In genomic region chr19:13156968-13157882, GRCh38 we compare ENCODE assay signal across 9 cellular contexts. TPM values are rescaled to one million over a fixed set of nuclear protein-coding genes. Genes with fewer than 3 reads are reported as not detected.
DNase-seq lines count a peak whose midpoint lies in the region; ATAC-seq, FAIRE-seq and TF ChIP-seq lines count a peak whose summit lies in the region.
"Had no signal": no experiment of that assay in that cellular context is flagged by ENCODE, and none has a peak within 500 bp of the region (broad histone marks: within the 10 kb centered on the region; RNA-seq: fewer than 3 reads in every experiment).

No MANE protein-coding gene starts in this region.

- peak overlapping the region; percentile 94 for H3K27ac ChIP-seq in effector memory CD4-positive, alpha-beta T cell (ENCODE audit: insufficient read depth, low read length, poor library complexity, severe bottlenecking)
- peak overlapping the region; percentile 15 to 100 (median 96) for H3K27ac ChIP-seq in sigmoid colon
- no peak overlapping the region for H3K27ac ChIP-seq in kidney (ENCODE audit: low read depth in 2 of 2, low read length in 2 of 2)

- no peaks in the 10 kb centered on the region for H3K27me3 Mint-ChIP-seq in activated CD4-positive, alpha-beta T cell treated with anti-CD3 and anti-CD28 coated beads for 36 hours

- H3K4me1 Mint-ChIP-seq in activated CD4-positive, alpha-beta T cell treated with anti-CD3 and anti-CD28 coated beads for 36 hours, result peaks cover 36% of the 10 kb centered on the region

- H3K9me3 Mint-ChIP-seq in activated CD4-positive, alpha-beta T cell treated with anti-CD3 and anti-CD28 coated beads for 36 hours (ENCODE audit: low read depth), result no peaks in the 10 kb centered on the region

- H3K36me3 ChIP-seq in effector memory CD4-positive, alpha-beta T cell (ENCODE audit: control insufficient read depth, insufficient read depth, low read length), result peaks cover 15% of the 10 kb centered on the region
- H3K36me3 ChIP-seq in sigmoid colon, result no peaks in the 10 kb centered on the region
- no peaks in the 10 kb centered on the region for H3K36me3 ChIP-seq in kidney (ENCODE audit: control insufficient read depth in 1 of 2, insufficient read depth in 2 of 2, low read length in 2 of 2)

- no peaks in the 10 kb centered on the region for H3K9me3 ChIP-seq in effector memory CD4-positive, alpha-beta T cell (ENCODE audit: control insufficient read depth, low read length)
- H3K9me3 ChIP-seq in sigmoid colon, result no peaks in the 10 kb centered on the region
- H3K9me3 ChIP-seq in kidney (ENCODE audit: control insufficient read depth in 1 of 2, low read length in 2 of 2), result no peaks in the 10 kb centered on the region

- no peak for TF ChIP-seq POLR2A in sigmoid colon (IDR thresholded peaks at IDR 0.05)

- peak; percentile 51 for DNase-seq in activated CD4-positive, alpha-beta T cell treated with anti-CD3 and anti-CD28 coated beads for 36 hours
- DNase-seq in activated CD4-positive, alpha-beta T cell treated with anti-CD3 and anti-CD28 coated beads, Interleukin-2, amount 50 U/mL, for 48 hours, result no peak
- DNase-seq in OCI-M1 (lab: John Stamatoyannopoulos, UW) (peak; percentile 23), sigmoid colon (no peak), kidney (no peak), pons (ENCODE audit: low spot score) (no peak), ACHN (no peak)
- DNase-seq in effector memory CD4-positive, alpha-beta T cell, result no peak
- DNase-seq: NCI-H526 treated with DMSO at 0.1 percent for 48 hours had no signal

- CTCF ChIA-PET in activated CD4-positive, alpha-beta T cell treated with anti-CD3 and anti-CD28 coated beads for 36 hours (lab: Charles Lee), result interaction anchor here (0.6 to 1.3 kb wide), 4 partner anchors 8 to 38 kb away, joined by 3 to 5 read pairs (median 4); no protein-coding TSS in a partner anchor

- no peak for TF ChIP-seq EP300 in sigmoid colon (IDR thresholded peaks at IDR 0.05)

- peak; percentile 28 for ATAC-seq in activated CD4-positive, alpha-beta T cell treated with anti-CD3 and anti-CD28 coated beads for 36 hours

- FAIRE-seq in kidney (lab: Jason Lieb, UNC), result no peak

- intact Hi-C loops in activated CD4-positive, alpha-beta T cell treated with anti-CD3 and anti-CD28 coated beads for 36 hours (cut with DNase I, micrococcal nuclease), result loop anchor here (2.0 to 10.0 kb wide), 4 partner anchors 35 to 1368 kb away; partner anchors contain the start of gene TECR (in 1 of the 2)
- intact Hi-C loops in sigmoid colon (cut with DNase I) (loop anchor here (10.0 kb wide), 1 partner anchor 162 kb away; the partner anchor contains the start of gene NFIX), kidney (cut with DNase I) (no loop called here)

- POLR2A ChIA-PET in activated CD4-positive, alpha-beta T cell treated with anti-CD3 and anti-CD28 coated beads for 36 hours (lab: Charles Lee), result no interaction called here

- H3K27me3 ChIP-seq in effector memory CD4-positive, alpha-beta T cell (replicated peaks; ENCODE audit: control insufficient read depth, insufficient read depth, low read length, poor library complexity, severe bottlenecking), result no peaks in the 10 kb centered on the region
- H3K27me3 ChIP-seq in sigmoid colon, result no peaks in the 10 kb centered on the region

- H3K4me3 Mint-ChIP-seq in activated CD4-positive, alpha-beta T cell treated with anti-CD3 and anti-CD28 coated beads for 36 hours, result peak overlapping the region; percentile 87

- no peak overlapping the region for H3K4me3 ChIP-seq in effector memory CD4-positive, alpha-beta T cell (ENCODE audit: insufficient read depth, low read depth, low read length, poor library complexity, severe bottlenecking)
- H3K4me3 ChIP-seq in sigmoid colon, result no peak overlapping the region
- no peak overlapping the region for H3K4me3 ChIP-seq in kidney (ENCODE audit: low read length in 2 of 2)

- in situ Hi-C loops in ACHN (cut with HindIII; ENCODE audit: low pct_ligation_motif_present, low pct_unique_long_range_greater_than_20kb, low sequenced_read_pairs), result no loop called here

- peaks cover 27% of the 10 kb centered on the region for H3K36me3 Mint-ChIP-seq in activated CD4-positive, alpha-beta T cell treated with anti-CD3 and anti-CD28 coated beads for 36 hours (ENCODE audit: low read depth)

- 68 to 74% methylated on average over 11 of the region's 11 CpGs for WGBS in sigmoid colon, 2 donors

- peaks cover 38% of the 10 kb centered on the region for H3K4me1 ChIP-seq in effector memory CD4-positive, alpha-beta T cell (ENCODE audit: control insufficient read depth, insufficient read depth, low read length, poor library complexity, severe bottlenecking)
- H3K4me1 ChIP-seq in sigmoid colon, result peaks cover 6 to 23% (median 20%) of the 10 kb centered on the region in 4 donors
- peaks cover 0 to 7% of the 10 kb centered on the region in 2 donors for H3K4me1 ChIP-seq in kidney (ENCODE audit: control insufficient read depth in 1 of 2, insufficient read depth in 1 of 2, low read depth in 1 of 2, low read length in 2 of 2)

- peak overlapping the region; percentile 94 for H3K27ac Mint-ChIP-seq in activated CD4-positive, alpha-beta T cell treated with anti-CD3 and anti-CD28 coated beads for 36 hours

- H3K9ac ChIP-seq in kidney (ENCODE audit: low read length in 2 of 2), result no peak overlapping the region

- TF ChIP-seq CTCF in sigmoid colon (IDR thresholded peaks at IDR 0.05), result no peak
- no peak for TF ChIP-seq CTCF in kidney (IDR thresholded peaks at IDR 0.05; ENCODE audit: borderline replicate concordance, extremely low read depth, insufficient read depth)

RNA-seq across cellular contexts. Expression of gene IER2, which starts 7.0 kb away (rescaled TPM):
- total RNA-seq in activated CD4-positive, alpha-beta T cell treated with anti-CD3 and anti-CD28 coated beads for 36 hours, result 100 to 1,000 TPM; 109 to 118 TPM
- 100 to 1,000 TPM in 2 of 4 donors, 10 to 100 TPM in 2; 30.3 to 215 (median 85.6) TPM for total RNA-seq in sigmoid colon
- polyA plus RNA-seq in sigmoid colon, result 100 to 1,000 TPM in 2 of 3 donors, 10 to 100 TPM in 1; 62.9 to 163 (median 138) TPM
- 73.9 TPM for total RNA-seq in kidney
- polyA plus RNA-seq in kidney (ENCODE audit: insufficient read depth, low read depth, low replicate concordance), result 96.7 TPM

RNA-seq across cellular contexts. Expression of gene STX10, which starts 7.0 kb away (rescaled TPM):
- total RNA-seq in activated CD4-positive, alpha-beta T cell treated with anti-CD3 and anti-CD28 coated beads for 36 hours, result 10 to 100 TPM; 64.8 to 71.4 TPM
- 10 to 100 TPM; 65.3 to 87.0 (median 76.8) TPM for total RNA-seq in sigmoid colon
- 100 to 1,000 TPM in 1 of 3 donors, 10 to 100 TPM in 2; 63.1 to 127 (median 64.0) TPM for polyA plus RNA-seq in sigmoid colon
- total RNA-seq in kidney, result 39.5 TPM
- polyA plus RNA-seq in kidney (ENCODE audit: insufficient read depth, low read depth, low replicate concordance), result 52.9 TPM

RNA-seq across cellular contexts. Expression of gene NACC1, which starts 39.2 kb away (rescaled TPM):
- 10 to 100 TPM; 77.5 to 84.5 TPM for total RNA-seq in activated CD4-positive, alpha-beta T cell treated with anti-CD3 and anti-CD28 coated beads for 36 hours
- total RNA-seq in sigmoid colon (10 to 100 TPM in 3 of 4 donors, 1 to 10 TPM in 1; 8.1 to 20.5 (median 17.3) TPM), kidney (46.1 TPM)
- polyA plus RNA-seq in sigmoid colon (10 to 100 TPM; 15.0 to 67.2 (median 26.4) TPM), kidney (ENCODE audit: insufficient read depth, low read depth, low replicate concordance) (16.7 TPM)

RNA-seq across cellular contexts. Expression of gene TRMT1, which starts 40.7 kb away (rescaled TPM):
- total RNA-seq in activated CD4-positive, alpha-beta T cell treated with anti-CD3 and anti-CD28 coated beads for 36 hours, result 10 to 100 TPM; 73.0 to 96.1 TPM
- total RNA-seq in sigmoid colon (10 to 100 TPM; 17.4 to 25.8 (median 21.9) TPM), kidney (40.0 TPM)
- polyA plus RNA-seq in sigmoid colon (10 to 100 TPM in 2 of 3 donors, 1 to 10 TPM in 1; 6.7 to 48.6 (median 10.2) TPM), kidney (ENCODE audit: insufficient read depth, low read depth, low replicate concordance) (22.7 TPM)

RNA-seq across cellular contexts. Expression of gene LYL1, which starts 54.6 kb away (rescaled TPM):
- total RNA-seq in activated CD4-positive, alpha-beta T cell treated with anti-CD3 and anti-CD28 coated beads for 36 hours, result 1 to 10 TPM; 2.0 to 2.5 TPM
- total RNA-seq in sigmoid colon (10 to 100 TPM; 13.0 to 17.8 (median 15.2) TPM), kidney (13.8 TPM)
- polyA plus RNA-seq in sigmoid colon (10 to 100 TPM in 1 of 3 donors, 1 to 10 TPM in 2; 3.0 to 18.4 (median 3.7) TPM), kidney (ENCODE audit: insufficient read depth, low read depth, low replicate concordance) (8.5 TPM)

Comparison
In these comparisons a context has a peak if more than half of its experiments do, and no peak if none do; other contexts are left out.
1. DNase-seq: peak in activated CD4-positive, alpha-beta T cell treated with anti-CD3 and anti-CD28 coated beads for 36 hours (single experiment) and OCI-M1 (single experiment); none in activated CD4-positive, alpha-beta T cell treated with anti-CD3 and anti-CD28 coated beads, Interleukin-2, amount 50 U/mL, for 48 hours (0 of 2), effector memory CD4-positive, alpha-beta T cell (0 of 3), sigmoid colon (single experiment), kidney (single experiment), pons (single experiment) and ACHN (single experiment).
2. H3K27ac ChIP-seq: peak in effector memory CD4-positive, alpha-beta T cell (single experiment) and sigmoid colon (4 of 4); none in kidney (0 of 2).